In genomic region chr12:29309320-29309902, GRCh38 we compare ENCODE assay signal across 10 cellular contexts.
DNase-seq lines count a peak whose midpoint lies in the region; ATAC-seq, FAIRE-seq and TF ChIP-seq lines count a peak whose summit lies in the region.
"Had no signal": no experiment of that assay in that cellular context is flagged by ENCODE, and none has a peak within 500 bp of the region (broad histone marks: within the 10 kb centered on the region; RNA-seq: fewer than 3 reads in every experiment).

No MANE protein-coding gene starts in this region.

- H3K4me3 Mint-ChIP-seq in nephron progenitor cell = no peak overlapping the region
- H3K4me3 Mint-ChIP-seq: stimulated activated memory B cell treated with anti-CD40 and anti-IgM and Interleukin-4, amounts not matched to agents 10 μg/mL and 1 μg/mL and 100 μg/mL, for 72 hours had no signal

- no peaks in the 10 kb centered on the region for H3K36me3 Mint-ChIP-seq in nephron progenitor cell (ENCODE audit: low read depth)

- H3K79me2 ChIP-seq in DND-41 (ENCODE audit: insufficient read depth, low read length) (no peaks in the 10 kb centered on the region), Loucy (ENCODE audit: insufficient read depth, low read length) (no peaks in the 10 kb centered on the region), K562 (ENCODE audit: control insufficient read depth, insufficient read depth, low read length) (no peaks in the 10 kb centered on the region)

- peak; percentile 63 to 66 for TF ChIP-seq RAD21 in K562 (CRISPR knock-in tag; conservative IDR thresholded peaks at IDR 0.05 in 1 of 2, IDR thresholded peaks at IDR 0.05 in 1 of 2)

- no peak overlapping the region for H2AFZ ChIP-seq in DND-41 (ENCODE audit: low read depth, low read length)
- no peak overlapping the region for H2AFZ ChIP-seq in Loucy (ENCODE audit: low read length)
- no peak overlapping the region for H2AFZ ChIP-seq in K562 (ENCODE audit: low read depth, low read length)

- H3K4me1 Mint-ChIP-seq in nephron progenitor cell = no peaks in the 10 kb centered on the region
- H3K4me1 Mint-ChIP-seq: stimulated activated memory B cell treated with anti-CD40 and anti-IgM and Interleukin-4, amounts not matched to agents 10 μg/mL and 1 μg/mL and 100 μg/mL, for 72 hours had no signal

- no peaks in the 10 kb centered on the region for H4K20me1 ChIP-seq in DND-41 (ENCODE audit: insufficient read depth, low read length)
- no peaks in the 10 kb centered on the region for H4K20me1 ChIP-seq in Loucy (ENCODE audit: insufficient read depth, low read length, poor library complexity, severe bottlenecking)
- no peaks in the 10 kb centered on the region for H4K20me1 ChIP-seq in K562 (replicated peaks; ENCODE audit: control insufficient read depth, insufficient read depth, low read length)

- no peak overlapping the region for H3K4me3 ChIP-seq in DND-41 (ENCODE audit: low read depth in 1 of 2, low read length in 2 of 2)
- no peak overlapping the region for H3K4me3 ChIP-seq in Loucy (ENCODE audit: low read length, poor library complexity, severe bottlenecking)
- H3K4me3 ChIP-seq in K562 = no peak overlapping the region
- H3K4me3 ChIP-seq: coronary artery had no signal

- BruUV-seq in K562 (replicated peaks; lab: Mats Ljungman, UMichigan) = no TSS peak

- TF ChIP-seq EP300 in K562 (IDR thresholded peaks at IDR 0.05; ENCODE audit: low read length) = no peak

- H3K9me3 ChIP-seq in DND-41 (ENCODE audit: insufficient read depth, low read length, severe bottlenecking) (no peaks in the 10 kb centered on the region), Loucy (ENCODE audit: insufficient read depth, low read depth, low read length) (no peaks in the 10 kb centered on the region), K562 (replicated peaks; ENCODE audit: control insufficient read depth, insufficient read depth, low read depth, low read length) (no peaks in the 10 kb centered on the region)

- no peak overlapping the region for H3K27ac Mint-ChIP-seq in nephron progenitor cell
- H3K27ac Mint-ChIP-seq: stimulated activated memory B cell treated with anti-CD40 and anti-IgM and Interleukin-4, amounts not matched to agents 10 μg/mL and 1 μg/mL and 100 μg/mL, for 72 hours had no signal

- TF ChIP-seq POLR2A in K562 (conservative IDR thresholded peaks at IDR 0.05) = no peak

- POLR2A ChIA-PET in K562 (lab: Yijun Ruan, JAX) = no interaction called here

- H3K36me3 ChIP-seq in DND-41 (ENCODE audit: insufficient read depth, low read length) (peaks cover 15% of the 10 kb centered on the region; the same call in 1 of the 2 replicates), Loucy (ENCODE audit: insufficient read depth, low read length) (peaks cover 31% of the 10 kb centered on the region; the same call in 1 of the 2 replicates), K562 (ENCODE audit: control insufficient read depth, insufficient read depth, low read length) (no peaks in the 10 kb centered on the region)

- H3K27me3 Mint-ChIP-seq in nephron progenitor cell (ENCODE audit: low read depth, poor library complexity) = no peaks in the 10 kb centered on the region
- H3K27me3 Mint-ChIP-seq: stimulated activated memory B cell treated with anti-CD40 and anti-IgM and Interleukin-4, amounts not matched to agents 10 μg/mL and 1 μg/mL and 100 μg/mL, for 72 hours had no signal

- no peak overlapping the region for H3K27ac ChIP-seq in DND-41 (ENCODE audit: low read length)
- no peak overlapping the region for H3K27ac ChIP-seq in K562 (ENCODE audit: extremely low read depth, low read depth, low read length)
- H3K27ac ChIP-seq in caudate nucleus (ENCODE audit: low read depth, low read length) = no peak overlapping the region
- H3K27ac ChIP-seq: coronary artery had no signal

- intact Hi-C loops in K562 (cut with micrococcal nuclease) = loop anchor here (1.0 to 5.0 kb wide), 2 partner anchors 118 to 208 kb away; no protein-coding TSS in a partner anchor

- H3K9me1 ChIP-seq in K562 (ENCODE audit: control insufficient read depth, insufficient read depth, low read length) = no peaks in the 10 kb centered on the region

- H3K9me3 Mint-ChIP-seq in nephron progenitor cell = no peaks in the 10 kb centered on the region
- H3K9me3 Mint-ChIP-seq: stimulated activated memory B cell treated with anti-CD40 and anti-IgM and Interleukin-4, amounts not matched to agents 10 μg/mL and 1 μg/mL and 100 μg/mL, for 72 hours had no signal

- H3K9ac ChIP-seq in DND-41 (ENCODE audit: low read depth, low read length) (no peak overlapping the region), Loucy (ENCODE audit: low read depth, low read length, poor library complexity, severe bottlenecking) (no peak overlapping the region), K562 (ENCODE audit: insufficient read depth in 1 of 2, low read depth in 2 of 2, low read length in 2 of 2) (no peak overlapping the region)

- ATAC-seq in DND-41 (ENCODE audit: insufficient read depth, low read depth) (peak; percentile 47; the same call in 1 of the 3 replicates), K562 (no peak), HG03521 (IDR thresholded peaks at IDR 0.05; ENCODE audit: unreplicated experiment) (no peak)
- ATAC-seq: stimulated activated memory B cell treated with anti-CD40 and anti-IgM and Interleukin-4, amounts not matched to agents 10 μg/mL and 1 μg/mL and 100 μg/mL, for 72 hours had no signal

- peak; percentile 49 for TF ChIP-seq CTCF in DND-41 (IDR thresholded peaks at IDR 0.05; ENCODE audit: borderline replicate concordance, extremely low read depth, low read length, poor library complexity, severe bottlenecking)
- TF ChIP-seq CTCF in Loucy (conservative IDR thresholded peaks at IDR 0.05; ENCODE audit: low read length) = peak; percentile 63
- peak; percentile 15 to 49 (median 19); a peak in 3 of 6 replicates for TF ChIP-seq CTCF in K562 (IDR thresholded peaks at IDR 0.05 in 2 of 3, conservative IDR thresholded peaks at IDR 0.05 in 1 of 3; ENCODE audit: insufficient read depth in 2 of 3, low read depth in 1 of 3, low read length in 3 of 3)
- TF ChIP-seq CTCF in nephron progenitor cell (IDR thresholded peaks at IDR 0.05) = peak; percentile 44

- H3K4me1 ChIP-seq in DND-41 (ENCODE audit: insufficient read depth, low read length) (no peaks in the 10 kb centered on the region), Loucy (ENCODE audit: insufficient read depth, low read length, poor library complexity, severe bottlenecking) (no peaks in the 10 kb centered on the region), K562 (replicated peaks in 1 of 2; ENCODE audit: control insufficient read depth in 2 of 2, insufficient read depth in 2 of 2, low read length in 2 of 2) (no peaks in the 10 kb centered on the region)

- H3K9me2 ChIP-seq in Loucy (replicated peaks; ENCODE audit: low read depth, low read length) = no peaks in the 10 kb centered on the region

- H3K4me2 ChIP-seq in DND-41 (ENCODE audit: insufficient read depth, low read length) (no peak overlapping the region), Loucy (ENCODE audit: low read depth, low read length, poor library complexity, severe bottlenecking) (no peak overlapping the region), K562 (ENCODE audit: insufficient read depth, low read length) (no peak overlapping the region)

- H3K27me3 ChIP-seq in DND-41 (ENCODE audit: insufficient read depth, low read length, poor library complexity) (no peaks in the 10 kb centered on the region), Loucy (ENCODE audit: insufficient read depth, low read length, poor library complexity, severe bottlenecking) (no peaks in the 10 kb centered on the region), K562 (ENCODE audit: control insufficient read depth in 2 of 2, insufficient read depth in 2 of 2, low read length in 2 of 2) (no peaks in the 10 kb centered on the region)

- WGBS in K562 (ENCODE audit: insufficient coverage, low coverage, missing lambda C conversion rate) = 30% methylated on average over 4 of the region's 4 CpGs

- FAIRE-seq in K562 (lab: Jason Lieb, UNC) = no peak

- CTCF ChIA-PET in K562 (lab: Yijun Ruan, JAX; ENCODE audit: low intra/inter-chr PET ratio) = interaction anchor here (0.6 to 1.6 kb wide), 3 partner anchors 8 to 213 kb away, joined by 3 to 9 read pairs (median 3); no protein-coding TSS in a partner anchor

- in situ Hi-C loops in K562 (cut with MboI) = no loop called here

- DNase-seq in DND-41 = no peak
- DNase-seq in K562 (ENCODE audit: extremely low read depth in 1 of 4, low spot score in 3 of 4) = peak in 2 of 4 experiments; percentile 8 to 11
- no peak for DNase-seq in nephron progenitor cell
- DNase-seq in caudate nucleus (lab: John Stamatoyannopoulos, UW) = no peak
- no peak for DNase-seq in activated CD4-positive, CD25-positive, alpha-beta regulatory T cell treated with anti-CD3 and anti-CD28 coated beads, Interleukin-2, amount 50 U/mL, for 72 hours
- no peak for DNase-seq in COR-L47 (lab: John Stamatoyannopoulos, UW)

- no peaks in the 10 kb centered on the region for H3F3A ChIP-seq in Loucy (ENCODE audit: low read depth)

TF ChIP-seq in K562, 482 proteins besides CTCF, POLR2A, EP300 and RAD21 (continues in another document):
- TF ChIP-seq PRDM10 (IDR thresholded peaks at IDR 0.05; ENCODE audit: partially characterized antibody) (no peak), SRSF3 (IDR thresholded peaks at IDR 0.05; ENCODE audit: insufficient read depth, low read length) (no peak)
